In genomic region chr17:38477951-38478350, GRCh38 we compare ENCODE assay signal across 6 cellular contexts. TPM values are rescaled to one million over a fixed set of nuclear protein-coding genes. Genes with fewer than 3 reads are reported as not detected.
DNase-seq lines count a peak whose midpoint lies in the region; ATAC-seq, FAIRE-seq and TF ChIP-seq lines count a peak whose summit lies in the region.
"Not testable (repeated sequence)": the region's sequence is repeated elsewhere in the genome, so short reads cannot be mapped to it uniquely, and the experiment has no call there.
"Had no signal": no experiment of that assay in that cellular context is flagged by ENCODE, and none has a peak within 500 bp of the region (broad histone marks: within the 10 kb centered on the region; RNA-seq: fewer than 3 reads in every experiment).

No MANE protein-coding gene starts in this region.

- H3K27me3 Mint-ChIP-seq in WTC11 (ENCODE audit: low read depth), result not testable (repeated sequence)

- H3K27ac ChIP-seq in kidney (ENCODE audit: low read depth in 2 of 2, low read length in 2 of 2), result not testable (repeated sequence)

- not testable (repeated sequence) for H3K4me1 ChIP-seq in kidney (ENCODE audit: control insufficient read depth in 1 of 2, insufficient read depth in 1 of 2, low read depth in 1 of 2, low read length in 2 of 2)

- H3K9ac ChIP-seq in kidney (ENCODE audit: low read length in 2 of 2), result not testable (repeated sequence)

- H3K9me3 Mint-ChIP-seq in WTC11, result not testable (repeated sequence)

- not testable (repeated sequence) for H3K9me3 ChIP-seq in kidney (ENCODE audit: control insufficient read depth in 1 of 2, low read length in 2 of 2)

- peaks cover 19% of the 10 kb centered on the region for H3K36me3 Mint-ChIP-seq in WTC11

- not testable (repeated sequence) for H3K36me3 ChIP-seq in kidney (ENCODE audit: control insufficient read depth in 1 of 2, insufficient read depth in 2 of 2, low read length in 2 of 2)

- H3K4me3 ChIP-seq in kidney (ENCODE audit: low read length in 2 of 2), result not testable (repeated sequence)

- TF ChIP-seq CTCF in WTC11 (IDR thresholded peaks at IDR 0.05); kidney (IDR thresholded peaks at IDR 0.05; ENCODE audit: borderline replicate concordance, extremely low read depth, insufficient read depth): not testable (repeated sequence)

- ATAC-seq in WTC11; Right ventricle myocardium superior (ENCODE audit: poor library complexity): not testable (repeated sequence)

- not testable (repeated sequence) for FAIRE-seq in kidney (lab: Jason Lieb, UNC)

- H3K27ac Mint-ChIP-seq in WTC11, result not testable (repeated sequence)

- H3K4me3 Mint-ChIP-seq in WTC11, result not testable (repeated sequence)

- peaks cover 18% of the 10 kb centered on the region for H3K4me1 Mint-ChIP-seq in WTC11

- CTCF ChIA-PET in WTC11 (lab: Charles Lee), result not testable (repeated sequence)

- not testable (repeated sequence) for DNase-seq in WTC11 (ENCODE audit: low spot score)
- DNase-seq in Right ventricle myocardium superior (peak; percentile 15), islet precursor cell (peak; percentile 26), kidney (peak; percentile 41)

- POLR2A ChIA-PET in WTC11 (lab: Charles Lee), result not testable (repeated sequence)

- intact Hi-C loops in Right ventricle myocardium superior (cut with DNase I), result loop anchor here (5.0 kb wide), 1 partner anchor 36 kb away; no protein-coding TSS in a partner anchor
- intact Hi-C loops in kidney (cut with DNase I), result not testable (repeated sequence)

TF ChIP-seq in WTC11, 78 proteins besides CTCF, POLR2A, EP300 and RAD21:
- 0 out of 2 replicates have a peak, but pooled peaks have one; percentile 10 for TF ChIP-seq ZNF121 (CRISPR knock-in tag; IDR thresholded peaks at IDR 0.05)
TF ChIP-seq in WTC11: peak in this region for 1; not testable (repeated sequence) for 77.

RNA-seq across cellular contexts. Expression of gene ARHGAP23, which starts 49.7 kb away (rescaled TPM):
- total RNA-seq in WTC11 (2021), result 49.1 to 66.0 TPM (median 56.6 TPM) in 3 replicates
- 58.3 TPM for total RNA-seq in Right ventricle myocardium superior
- total RNA-seq in kidney, result 53.8 TPM
- polyA plus RNA-seq in kidney (ENCODE audit: insufficient read depth, low read depth, low replicate concordance), result 7.6 TPM
- total RNA-seq: CD4-positive, alpha-beta memory T cell had no signal
- polyA plus RNA-seq: CD8-positive, alpha-beta memory T cell had no signal
